Comparison of ENCODE assay signal across 39 cellular contexts in genomic region chr1:74715806-74716205, GRCh38. TPM values are rescaled to one million over a fixed set of nuclear protein-coding genes. Genes with fewer than 3 reads are reported as not detected.
"Had no signal": no experiment of that assay in that cellular context is flagged by ENCODE, and none has a peak within 500 bp of the region (broad histone marks: within the 10 kb centered on the region; RNA-seq: fewer than 3 reads in every experiment).

No MANE protein-coding gene starts in this region.

- DNase-seq: Kasumi-1, MG63, MM.1S, MV-4-11, NCI-H1048, NCI-H1092, NCI-H1092 treated with DMSO at 0.1 percent for 48 hours, NCI-H1105, NCI-H1105 treated with DMSO at 0.1 percent for 48 hours, NCI-H1417, NCI-H1417 treated with DMSO at 0.1 percent for 48 hours, NCI-H1436, NCI-H1436 treated with DMSO at 0.1 percent for 48 hours, NCI-H1694, NCI-H1694 treated with DMSO at 0.1 percent for 48 hours, NCI-H187, NCI-H187 treated with DMSO at 0.1 percent for 48 hours, NCI-H1930, NCI-H2029, NCI-H2029 treated with DMSO at 0.1 percent for 48 hours, NCI-H2081, NCI-H2081 treated with DMSO at 0.1 percent for 48 hours, NCI-H2107, NCI-H2171, NCI-H2171 treated with DMSO at 0.1 percent for 48 hours, NCI-H2227 treated with DMSO at 0.1 percent for 48 hours, NCI-H226, NCI-H345, NCI-H446, NCI-H446 treated with DMSO at 0.1 percent for 48 hours, NCI-H510A, NCI-H510A treated with DMSO at 0.1 percent for 48 hours, NCI-H524, NCI-H524 treated with DMSO at 0.1 percent for 48 hours, NCI-H526 had no signal

- H3K4me3 ChIP-seq: MG63 had no signal

- H3K27me3 ChIP-seq: MG63 had no signal

- H3K9me3 ChIP-seq: MG63 had no signal

RNA-seq across cellular contexts. Expression of gene ERICH3, which starts 42.2 kb away (rescaled TPM):
- total RNA-seq: LHCN-M2, M059J, MCF 10A, NCI-H460 had no signal
